Comparison of ENCODE assay signal across 14 cellular contexts in the genomic region with DNA sequence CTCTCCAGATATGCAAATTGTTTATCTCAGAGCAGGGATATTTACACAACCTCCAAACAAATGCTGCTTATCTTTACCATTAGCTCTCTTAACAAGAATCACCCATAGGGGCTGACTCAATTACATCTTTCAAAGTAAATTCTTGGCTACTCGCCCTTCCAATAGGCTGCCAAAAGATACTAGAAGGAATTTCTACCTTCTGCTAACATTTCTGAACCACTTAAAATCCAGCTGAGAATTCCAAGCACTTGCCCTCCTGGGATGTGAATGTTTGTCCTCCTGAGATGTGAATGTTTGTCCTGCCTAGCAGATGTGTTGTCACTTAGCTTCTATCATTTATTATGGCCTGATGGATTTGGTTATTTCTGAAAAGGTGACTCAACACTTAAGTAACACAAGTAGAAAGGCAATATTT.
DNase-seq lines count a peak whose midpoint lies in the region; ATAC-seq and TF ChIP-seq lines count a peak whose summit lies in the region.
"Had no signal": no experiment of that assay in that cellular context is flagged by ENCODE, and none has a peak within 500 bp of the region (broad histone marks: within the 10 kb centered on the region; RNA-seq: fewer than 3 reads in every experiment).

No MANE protein-coding gene starts in this region.

- H3K27ac Mint-ChIP-seq in chondrocyte (ENCODE audit: unreplicated experiment): peak overlapping the region; percentile 14
- H3K27ac Mint-ChIP-seq in naive thymus-derived CD8-positive, alpha-beta T cell: no peak overlapping the region

- no peaks in the 10 kb centered on the region for H3K27me3 ChIP-seq in HUES6 (ENCODE audit: control insufficient read depth, insufficient read depth, low read length)
- H3K27me3 ChIP-seq in aorta (ENCODE audit: control insufficient read depth in 1 of 2, insufficient read depth in 2 of 2, low read length in 1 of 2): no peaks in the 10 kb centered on the region
- no peaks in the 10 kb centered on the region for H3K27me3 ChIP-seq in Karpas-422 (ENCODE audit: low read length)

- H3K4me3 Mint-ChIP-seq in chondrocyte (ENCODE audit: unreplicated experiment): no peak overlapping the region
- no peak overlapping the region for H3K4me3 Mint-ChIP-seq in naive thymus-derived CD8-positive, alpha-beta T cell
- H3K4me3 Mint-ChIP-seq: activated T-cell treated with anti-CD3 and anti-CD28 coated beads, Interleukin-2, amount 50 U/mL, for 4 hours had no signal

- peaks cover 2% of the 10 kb centered on the region for H3K36me3 Mint-ChIP-seq in chondrocyte (ENCODE audit: low read depth)
- peaks cover 0 to 9% (median 5%) of the 10 kb centered on the region in 3 donors for H3K36me3 Mint-ChIP-seq in naive thymus-derived CD8-positive, alpha-beta T cell

- H3K36me3 ChIP-seq in HUES6 (ENCODE audit: control insufficient read depth, insufficient read depth, low read length) (peaks cover 3% of the 10 kb centered on the region; the same call in 1 of the 2 replicates), mesodermal cell (ENCODE audit: control insufficient read depth, insufficient read depth, low read length) (no peaks in the 10 kb centered on the region), aorta (ENCODE audit: control insufficient read depth in 1 of 2, insufficient read depth in 2 of 2, low read length in 1 of 2) (peaks cover 0 to 2% of the 10 kb centered on the region in 2 donors), Karpas-422 (ENCODE audit: insufficient read depth, low read length) (no peaks in the 10 kb centered on the region)

- peaks cover 30% of the 10 kb centered on the region for H3K9me3 ChIP-seq in HUES6 (ENCODE audit: control insufficient read depth, insufficient read depth, low read depth, low read length)
- H3K9me3 ChIP-seq in mesodermal cell (ENCODE audit: control insufficient read depth, low read length): peaks cover 14% of the 10 kb centered on the region
- H3K9me3 ChIP-seq in aorta (ENCODE audit: control insufficient read depth, low read length): peaks cover 6% of the 10 kb centered on the region
- H3K9me3 ChIP-seq in Karpas-422 (ENCODE audit: low read length): peaks cover 4% of the 10 kb centered on the region; the same call in 1 of the 2 replicates

- POLR2A ChIA-PET in naive thymus-derived CD8-positive, alpha-beta T cell (lab: Charles Lee): no interaction called here

- H4K20me1 ChIP-seq in Karpas-422 (ENCODE audit: insufficient read depth, low read depth, low read length): no peaks in the 10 kb centered on the region

- WGBS in mesodermal cell (ENCODE audit: insufficient coverage in 2 of 2), 2 experiments: 0% methylated on average over 1 of the region's 1 CpG
- 14 to 22% methylated on average over 1 of the region's 1 CpG for WGBS in aorta, 2 donors

- H2AFZ ChIP-seq in Karpas-422 (ENCODE audit: low read length): no peak overlapping the region

- peak overlapping the region; percentile 83; the same call in 1 of the 2 replicates for H3K27ac ChIP-seq in HUES6 (ENCODE audit: low read depth, low read length)
- H3K27ac ChIP-seq in mesodermal cell (ENCODE audit: low read depth, low read length, severe bottlenecking): peak overlapping the region; percentile 37
- no peak overlapping the region for H3K27ac ChIP-seq in aorta (ENCODE audit: low read depth in 1 of 2, low read length in 2 of 2)
- H3K27ac ChIP-seq in Karpas-422 (ENCODE audit: low read length): no peak overlapping the region
- H3K27ac ChIP-seq: C4-2B had no signal

- intact Hi-C loops in aorta (cut with DNase I): no loop called here

- H3K4me1 ChIP-seq in HUES6 (ENCODE audit: control insufficient read depth, insufficient read depth, low read length) (peaks cover 36% of the 10 kb centered on the region), mesodermal cell (ENCODE audit: control insufficient read depth, insufficient read depth, low read length, poor library complexity, severe bottlenecking) (peaks cover 8% of the 10 kb centered on the region), aorta (ENCODE audit: control insufficient read depth in 1 of 2, insufficient read depth in 2 of 2, low read length in 2 of 2) (peaks cover 2 to 4% of the 10 kb centered on the region in 2 donors), Karpas-422 (ENCODE audit: low read length) (no peaks in the 10 kb centered on the region)

- H3K79me2 ChIP-seq in Karpas-422 (ENCODE audit: low read length): no peaks in the 10 kb centered on the region

- no peaks in the 10 kb centered on the region for H3K9me2 ChIP-seq in Karpas-422 (replicated peaks; ENCODE audit: insufficient read depth, low read length)

- no peak overlapping the region for H3K4me2 ChIP-seq in Karpas-422 (ENCODE audit: low read depth, low read length, poor library complexity, severe bottlenecking)

- no peaks in the 10 kb centered on the region for H3K27me3 Mint-ChIP-seq in chondrocyte (ENCODE audit: low read depth)
- H3K27me3 Mint-ChIP-seq in naive thymus-derived CD8-positive, alpha-beta T cell: peaks cover 0 to 20% (median 2%) of the 10 kb centered on the region in 5 donors

- H3K9me3 Mint-ChIP-seq in chondrocyte (ENCODE audit: low read depth): peaks cover 21% of the 10 kb centered on the region
- peaks cover 2 to 30% (median 17%) of the 10 kb centered on the region in 9 donors for H3K9me3 Mint-ChIP-seq in naive thymus-derived CD8-positive, alpha-beta T cell

- H3K4me3 ChIP-seq in HUES6 (ENCODE audit: low read depth, low read length) (no peak overlapping the region), mesodermal cell (ENCODE audit: extremely low read depth, insufficient read depth, low read length, poor library complexity, severe bottlenecking) (no peak overlapping the region), aorta (ENCODE audit: low read length in 2 of 2) (no peak overlapping the region), Karpas-422 (ENCODE audit: low read length) (no peak overlapping the region)
- H3K4me3 ChIP-seq: lung had no signal

- ATAC-seq in aorta (ENCODE audit: low FRiP score) (no peak), GM21526 (IDR thresholded peaks at IDR 0.05; ENCODE audit: low FRiP score, unreplicated experiment) (no peak)
- ATAC-seq in naive thymus-derived CD8-positive, alpha-beta T cell: no peak
- ATAC-seq: activated T-cell treated with anti-CD3 and anti-CD28 coated beads, Interleukin-2, amount 50 U/mL, for 4 hours had no signal

- TF ChIP-seq CTCF in chondrocyte (IDR thresholded peaks at IDR 0.05): peak; percentile 28

- H3K9ac ChIP-seq in HUES6 (ENCODE audit: low read length): no peak overlapping the region
- H3K9ac ChIP-seq in Karpas-422 (ENCODE audit: low read length): no peak overlapping the region

- DNase-seq in AG08396 (ENCODE audit: low spot score) (peak; percentile 13), chondrocyte (ENCODE audit: low spot score) (no peak), aorta (no peak), Karpas-422 (no peak)
- no peak for DNase-seq in naive thymus-derived CD8-positive, alpha-beta T cell
- DNase-seq: activated T-cell treated with anti-CD3 and anti-CD28 coated beads, Interleukin-2, amount 50 U/mL, for 4 hours; cerebellar nuclear complex; MM.1S; NCI-H510A treated with DMSO at 0.1 percent for 48 hours had no signal

- H3K4me1 Mint-ChIP-seq in chondrocyte (ENCODE audit: low read depth): peaks cover 24% of the 10 kb centered on the region
- peaks cover 0 to 3% (median 0%) of the 10 kb centered on the region in 4 donors for H3K4me1 Mint-ChIP-seq in naive thymus-derived CD8-positive, alpha-beta T cell

Comparison
In these comparisons a context has a peak if more than half of its experiments do, and no peak if none do; other contexts are left out.
1. H3K27ac ChIP-seq: peak in HUES6 (single experiment) and mesodermal cell (single experiment); none in aorta (0 of 2) and Karpas-422 (single experiment).